In genomic region chr5:103565711-103566110, GRCh38 we compare ENCODE assay signal across 1 cellular context.
TF ChIP-seq lines count a peak whose summit lies in the region.

No MANE protein-coding gene starts in this region.

TF ChIP-seq in IMR-90, 13 proteins besides CTCF, POLR2A, EP300 and RAD21:
- no peak for TF ChIP-seq RFX5 (IDR thresholded peaks at IDR 0.05; ENCODE audit: low read depth, low read length)
- no peak for TF ChIP-seq USF2 (IDR thresholded peaks at IDR 0.05; ENCODE audit: low read depth, low read length)
- TF ChIP-seq CEBPB (IDR thresholded peaks at IDR 0.05; ENCODE audit: low read depth, low read length): no peak
- TF ChIP-seq CHD1 (IDR thresholded peaks at IDR 0.05; ENCODE audit: low read depth, low read length): no peak
- no peak for TF ChIP-seq MXI1 (IDR thresholded peaks at IDR 0.05; ENCODE audit: borderline replicate concordance, low read depth, low read length)
- TF ChIP-seq MAFK (IDR thresholded peaks at IDR 0.05; ENCODE audit: low read depth, low read length): no peak
- no peak for TF ChIP-seq SMC3 (IDR thresholded peaks at IDR 0.05; ENCODE audit: low read depth, low read length)
- no peak for TF ChIP-seq NFE2L2 (IDR thresholded peaks at IDR 0.05; ENCODE audit: low read depth, low read length)
- no peak for TF ChIP-seq BHLHE40 (IDR thresholded peaks at IDR 0.05; ENCODE audit: low read depth, low read length)
- no peak for TF ChIP-seq FOS (IDR thresholded peaks at IDR 0.05; ENCODE audit: low read depth, low read length)
- TF ChIP-seq RCOR1 (IDR thresholded peaks at IDR 0.05; ENCODE audit: insufficient replicate concordance, low read length): no peak
- TF ChIP-seq, protein P1, sequence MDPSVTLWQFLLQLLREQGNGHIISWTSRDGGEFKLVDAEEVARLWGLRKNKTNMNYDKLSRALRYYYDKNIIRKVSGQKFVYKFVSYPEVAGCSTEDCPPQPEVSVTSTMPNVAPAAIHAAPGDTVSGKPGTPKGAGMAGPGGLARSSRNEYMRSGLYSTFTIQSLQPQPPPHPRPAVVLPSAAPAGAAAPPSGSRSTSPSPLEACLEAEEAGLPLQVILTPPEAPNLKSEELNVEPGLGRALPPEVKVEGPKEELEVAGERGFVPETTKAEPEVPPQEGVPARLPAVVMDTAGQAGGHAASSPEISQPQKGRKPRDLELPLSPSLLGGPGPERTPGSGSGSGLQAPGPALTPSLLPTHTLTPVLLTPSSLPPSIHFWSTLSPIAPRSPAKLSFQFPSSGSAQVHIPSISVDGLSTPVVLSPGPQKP (IDR thresholded peaks at IDR 0.05; ENCODE audit: borderline replicate concordance, low read depth, low read length): no peak
- TF ChIP-seq MAZ (IDR thresholded peaks at IDR 0.05; ENCODE audit: borderline replicate concordance, low read depth, low read length): no peak
